In the genomic region with DNA sequence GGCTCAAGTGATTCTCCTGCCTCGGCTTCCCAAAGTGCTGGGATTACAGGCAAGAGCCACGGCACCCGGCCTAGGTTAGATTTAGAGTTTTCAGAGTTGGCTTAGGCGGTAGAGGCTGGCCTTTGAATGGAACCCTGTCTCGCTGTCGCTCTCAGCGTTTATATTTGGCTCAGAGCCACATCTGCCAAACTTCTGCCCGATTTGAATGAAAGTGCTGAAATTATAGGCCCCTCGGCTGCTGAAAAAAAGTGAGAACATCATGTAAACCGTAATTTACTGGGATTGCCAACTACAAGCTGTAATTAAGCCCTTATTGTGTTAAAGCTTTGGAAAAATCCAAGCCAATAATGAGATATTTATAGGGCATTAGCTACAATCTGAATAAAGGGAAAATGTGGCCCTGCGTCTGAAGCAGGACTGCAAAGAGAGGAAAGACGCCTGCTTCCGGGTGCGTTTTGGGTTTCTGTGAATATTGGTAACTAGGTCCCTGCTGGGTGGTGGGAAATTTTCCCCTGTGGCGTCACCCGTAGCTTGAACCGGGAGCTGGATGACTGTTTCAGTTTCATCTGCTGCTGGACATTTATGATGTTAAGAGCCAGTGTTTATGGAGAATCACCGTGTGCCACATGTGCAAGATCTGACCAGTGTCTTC, we compare ENCODE assay signal across 12 cellular contexts. TPM values are rescaled to one million over a fixed set of nuclear protein-coding genes. Genes with fewer than 3 reads are reported as not detected.
DNase-seq lines count a peak whose midpoint lies in the region; ATAC-seq and TF ChIP-seq lines count a peak whose summit lies in the region.
"Had no signal": no experiment of that assay in that cellular context is flagged by ENCODE, and none has a peak within 500 bp of the region (broad histone marks: within the 10 kb centered on the region; RNA-seq: fewer than 3 reads in every experiment).

No MANE protein-coding gene starts in this region.

- H3K9me3 Mint-ChIP-seq in CD4-positive, alpha-beta T cell, result no peaks in the 10 kb centered on the region
- H3K9me3 Mint-ChIP-seq in naive thymus-derived CD8-positive, alpha-beta T cell, result no peaks in the 10 kb centered on the region
- H3K9me3 Mint-ChIP-seq: activated T-cell treated with anti-CD3 and anti-CD28 coated beads, Interleukin-2, amount 50 U/mL, for 72 hours had no signal

- H3K9me3 ChIP-seq in CD4-positive, alpha-beta T cell (ENCODE audit: control insufficient read depth, low read length), result no peaks in the 10 kb centered on the region
- H3K9me3 ChIP-seq in HAP-1 (no peaks in the 10 kb centered on the region), Peyer's patch (no peaks in the 10 kb centered on the region)

- peaks cover 64% of the 10 kb centered on the region for H3K4me1 Mint-ChIP-seq in CD4-positive, alpha-beta T cell (ENCODE audit: low read depth)
- H3K4me1 Mint-ChIP-seq in naive thymus-derived CD8-positive, alpha-beta T cell, result peaks cover 20 to 77% (median 76%) of the 10 kb centered on the region in 4 donors

- no peak overlapping the region for H3K27ac ChIP-seq in CD4-positive, alpha-beta T cell (ENCODE audit: low read depth, low read length)
- H3K27ac ChIP-seq in caudate nucleus (ENCODE audit: low read depth, low read length) (peak overlapping the region; percentile 14), Peyer's patch (peak overlapping the region in 2 of 4 donors; percentile 5 to 16)

- TF ChIP-seq CTCF in CD4-positive, alpha-beta T cell (IDR thresholded peaks at IDR 0.05), result no peak
- TF ChIP-seq CTCF in Peyer's patch (IDR thresholded peaks at IDR 0.05), result no peak

- peaks cover 42% of the 10 kb centered on the region for H3K36me3 Mint-ChIP-seq in CD4-positive, alpha-beta T cell (ENCODE audit: low read depth)
- H3K36me3 Mint-ChIP-seq in naive thymus-derived CD8-positive, alpha-beta T cell, result peaks cover 0 to 34% (median 10%) of the 10 kb centered on the region in 3 donors

- in situ Hi-C loops in HAP-1 (cut with MboI; ENCODE audit: low sequenced_read_pairs), result no loop called here

- H3K4me3 ChIP-seq in HAP-1 (no peak overlapping the region), Peyer's patch (no peak overlapping the region)

- H3K27me3 ChIP-seq in CD4-positive, alpha-beta T cell (ENCODE audit: control insufficient read depth, insufficient read depth, low read length), result no peaks in the 10 kb centered on the region
- H3K27me3 ChIP-seq in HAP-1 (ENCODE audit: low read depth) (no peaks in the 10 kb centered on the region), Peyer's patch (no peaks in the 10 kb centered on the region)

- CTCF ChIA-PET in CD4-positive, alpha-beta T cell (lab: Charles Lee), result no interaction called here

- H3K27me3 Mint-ChIP-seq in CD4-positive, alpha-beta T cell, result no peaks in the 10 kb centered on the region
- no peaks in the 10 kb centered on the region for H3K27me3 Mint-ChIP-seq in naive thymus-derived CD8-positive, alpha-beta T cell

- H3K4me3 Mint-ChIP-seq in CD4-positive, alpha-beta T cell, result peak overlapping the region; percentile 16
- H3K4me3 Mint-ChIP-seq in naive thymus-derived CD8-positive, alpha-beta T cell, result peak overlapping the region in 1 of 10 donors; percentile 30
- H3K4me3 Mint-ChIP-seq: activated T-cell treated with anti-CD3 and anti-CD28 coated beads, Interleukin-2, amount 50 U/mL, for 72 hours had no signal

- peaks cover 2% of the 10 kb centered on the region; the same call in 1 of the 2 replicates for H3K4me1 ChIP-seq in HAP-1
- peaks cover 0 to 76% (median 17%) of the 10 kb centered on the region in 4 donors for H3K4me1 ChIP-seq in Peyer's patch

- H3K27ac Mint-ChIP-seq in CD4-positive, alpha-beta T cell, result peak overlapping the region; percentile 74
- peak overlapping the region; percentile 41 to 83 (median 81) for H3K27ac Mint-ChIP-seq in naive thymus-derived CD8-positive, alpha-beta T cell

- no peak for TF ChIP-seq POLR2A in Peyer's patch (IDR thresholded peaks at IDR 0.05)

- no peak for ATAC-seq in CD4-positive, alpha-beta T cell (ENCODE audit: poor library complexity)
- no peak for ATAC-seq in naive thymus-derived CD8-positive, alpha-beta T cell
- no peak for ATAC-seq in GM18873 (IDR thresholded peaks at IDR 0.05; ENCODE audit: low FRiP score, unreplicated experiment)
- ATAC-seq: activated T-cell treated with anti-CD3 and anti-CD28 coated beads, Interleukin-2, amount 50 U/mL, for 72 hours; HCT116 had no signal

- DNase-seq in CD4-positive, alpha-beta T cell, result no peak
- DNase-seq in HAP-1 (ENCODE audit: low spot score in 2 of 2) (peak; percentile 10 to 42), caudate nucleus (lab: John Stamatoyannopoulos, UW) (peak in 10 of 61 donors; percentile 8 to 29 (median 14)), dedifferentiated amniotic fluid mesenchymal stem cell (ENCODE audit: extremely low spot score) (no peak), Peyer's patch (no peak)
- DNase-seq in naive thymus-derived CD8-positive, alpha-beta T cell, result peak in 1 of 10 donors; percentile 22
- DNase-seq: activated T-cell treated with anti-CD3 and anti-CD28 coated beads, Interleukin-2, amount 50 U/mL, for 72 hours; DMS 273 treated with DMSO at 0.1 percent for 48 hours; IMR-90; NCI-H2107 had no signal

- intact Hi-C loops in CD4-positive, alpha-beta T cell (cut with DNase I, micrococcal nuclease), result no loop called here

- no peaks in the 10 kb centered on the region for H3K36me3 ChIP-seq in HAP-1 (replicated peaks)
- H3K36me3 ChIP-seq in Peyer's patch, result peaks cover 0 to 22% (median 0%) of the 10 kb centered on the region in 3 donors

- POLR2A ChIA-PET in CD4-positive, alpha-beta T cell (lab: Charles Lee), result interaction anchor here (0.6 kb wide), 2 partner anchors 83 to 136 kb away, joined by 3 read pairs; no protein-coding TSS in a partner anchor
- POLR2A ChIA-PET in naive thymus-derived CD8-positive, alpha-beta T cell (lab: Charles Lee), result no interaction called here

RNA-seq across cellular contexts. Expression of a gene that starts 9.8 kb away (rescaled TPM):
- total RNA-seq in CD4-positive, alpha-beta T cell, result 100 to 1,000 TPM; 279 to 286 TPM
- total RNA-seq in naive thymus-derived CD8-positive, alpha-beta T cell, result 100 to 1,000 TPM; 267 to 270 TPM
- polyA plus RNA-seq in naive thymus-derived CD8-positive, alpha-beta T cell, result 10 to 100 TPM; 45.0 to 91.4 (median 60.9) TPM
- total RNA-seq in Peyer's patch, result 100 to 1,000 TPM; 353 to 827 (median 464) TPM

RNA-seq across cellular contexts. Expression of a gene that starts 26.5 kb away (rescaled TPM):
- 10 to 100 TPM; 48.6 to 53.3 TPM for total RNA-seq in CD4-positive, alpha-beta T cell
- total RNA-seq in naive thymus-derived CD8-positive, alpha-beta T cell, result 10 to 100 TPM; 54.7 to 62.3 TPM
- 10 to 100 TPM; 33.5 to 41.0 (median 36.6) TPM for polyA plus RNA-seq in naive thymus-derived CD8-positive, alpha-beta T cell
- total RNA-seq in Peyer's patch, result 10 to 100 TPM; 25.9 to 85.0 (median 38.3) TPM

Comparison
In these comparisons a context has a peak if more than half of its experiments do, and no peak if none do; other contexts are left out.
1. DNase-seq: peak in HAP-1 (2 of 2); none in CD4-positive, alpha-beta T cell (0 of 10), dedifferentiated amniotic fluid mesenchymal stem cell (single experiment) and Peyer's patch (0 of 3).